Comparison of ENCODE assay signal across 16 cellular contexts in genomic region chr3:80553211-80553610, GRCh38.
DNase-seq lines count a peak whose midpoint lies in the region; ATAC-seq and TF ChIP-seq lines count a peak whose summit lies in the region.
"Had no signal": no experiment of that assay in that cellular context is flagged by ENCODE, and none has a peak within 500 bp of the region (broad histone marks: within the 10 kb centered on the region; RNA-seq: fewer than 3 reads in every experiment).

No MANE protein-coding gene starts in this region.

- H3K27ac ChIP-seq in ACC112 (ENCODE audit: low read depth, low read length), result no peak overlapping the region
- no peak overlapping the region for H3K27ac ChIP-seq in RWPE2 (ENCODE audit: poor library complexity, severe bottlenecking)
- peak overlapping the region; percentile 27 for H3K27ac ChIP-seq in foreskin keratinocyte
- no peak overlapping the region for H3K27ac ChIP-seq in dorsolateral prefrontal cortex
- no peak overlapping the region for H3K27ac ChIP-seq in colonic mucosa
- H3K27ac ChIP-seq: C4-2B, HL-60 had no signal

- TF ChIP-seq CTCF in RWPE2 (IDR thresholded peaks at IDR 0.05; ENCODE audit: poor library complexity, severe bottlenecking), result no peak
- no peak for TF ChIP-seq CTCF in foreskin keratinocyte (conservative IDR thresholded peaks at IDR 0.05)
- no peak for TF ChIP-seq CTCF in dorsolateral prefrontal cortex (IDR thresholded peaks at IDR 0.05 in 54 of 56, conservative IDR thresholded peaks at IDR 0.05 in 2 of 56; ENCODE audit: low read depth in 1 of 56, partially characterized antibody in 56 of 56)
- TF ChIP-seq CTCF in colonic mucosa (IDR thresholded peaks at IDR 0.05), result no peak

- peak; percentile 0 for DNase-seq in DMS53 treated with DMSO at 0.1 percent for 48 hours (lab: John Stamatoyannopoulos, UW; ENCODE audit: unreplicated experiment)
- no peak for DNase-seq in RWPE2 (ENCODE audit: low spot score)
- peak; percentile 67 to 78 for DNase-seq in foreskin keratinocyte
- DNase-seq in dorsolateral prefrontal cortex, result no peak
- DNase-seq in colonic mucosa, result no peak
- DNase-seq: BE2C; CD4-positive, alpha-beta memory T cell; DMS79; GOT3; H9 had no signal

- no peaks in the 10 kb centered on the region for H3K9me3 ChIP-seq in RWPE2 (ENCODE audit: severe bottlenecking)
- H3K9me3 ChIP-seq in colonic mucosa, result no peaks in the 10 kb centered on the region
- H3K9me3 ChIP-seq: BE2C had no signal

- H3K27me3 ChIP-seq in ACC112 (ENCODE audit: insufficient read depth, low read length) (no peaks in the 10 kb centered on the region), RWPE2 (ENCODE audit: insufficient read depth, poor library complexity, severe bottlenecking) (no peaks in the 10 kb centered on the region), foreskin keratinocyte (no peaks in the 10 kb centered on the region), dorsolateral prefrontal cortex (peaks cover 0 to 6% (median 0%) of the 10 kb centered on the region in 45 donors), colonic mucosa (no peaks in the 10 kb centered on the region)
- H3K27me3 ChIP-seq: BE2C had no signal

- H2AFZ ChIP-seq in ACC112 (ENCODE audit: low read length, unreplicated experiment), result peak overlapping the region; percentile 32

- H3K36me3 ChIP-seq in ACC112 (ENCODE audit: insufficient read depth, low read length) (no peaks in the 10 kb centered on the region), RWPE2 (ENCODE audit: low read depth) (no peaks in the 10 kb centered on the region), colonic mucosa (no peaks in the 10 kb centered on the region)
- H3K36me3 ChIP-seq: BE2C had no signal

- peaks cover 3% of the 10 kb centered on the region for H3K4me1 ChIP-seq in ACC112 (ENCODE audit: control insufficient read depth, insufficient read depth, low read length, unreplicated experiment)
- peaks cover 30% of the 10 kb centered on the region for H3K4me1 ChIP-seq in RWPE2 (ENCODE audit: insufficient read depth, poor library complexity, severe bottlenecking)
- peaks cover 34% of the 10 kb centered on the region for H3K4me1 ChIP-seq in foreskin keratinocyte
- H3K4me1 ChIP-seq in colonic mucosa, result no peaks in the 10 kb centered on the region
- H3K4me1 ChIP-seq: BE2C had no signal

- H3K4me3 ChIP-seq in ACC112 (ENCODE audit: low read depth, low read length) (no peak overlapping the region), RWPE2 (ENCODE audit: severe bottlenecking) (no peak overlapping the region), dorsolateral prefrontal cortex (no peak overlapping the region), colonic mucosa (no peak overlapping the region)
- H3K4me3 ChIP-seq: K562 had no signal

- ATAC-seq in RWPE2 (ENCODE audit: low read depth) (peak; percentile 77), foreskin keratinocyte (peak; percentile 89), GM18907 (IDR thresholded peaks at IDR 0.05; ENCODE audit: unreplicated experiment) (no peak), HG03571 (IDR thresholded peaks at IDR 0.05; ENCODE audit: unreplicated experiment) (no peak)
- ATAC-seq: K562 had no signal

- intact Hi-C loops in dorsolateral prefrontal cortex (cut with DNase I), result no loop called here
- intact Hi-C loops in colonic mucosa (cut with DNase I), result no loop called here

- H3K9ac ChIP-seq in colonic mucosa (ENCODE audit: low read depth in 2 of 2, low read length in 2 of 2), result no peak overlapping the region

- no peaks in the 10 kb centered on the region for H3K79me2 ChIP-seq in ACC112 (ENCODE audit: control insufficient read depth, insufficient read depth, low read length, unreplicated experiment)

Comparison
In these comparisons a context has a peak if more than half of its experiments do, and no peak if none do; other contexts are left out.
1. DNase-seq: peak in DMS53 treated with DMSO at 0.1 percent for 48 hours (single experiment) and foreskin keratinocyte (2 of 2); none in RWPE2 (single experiment), dorsolateral prefrontal cortex (0 of 10) and colonic mucosa (single experiment).
2. ATAC-seq: peak in RWPE2 (single experiment) and foreskin keratinocyte (single experiment); none in GM18907 (single experiment) and HG03571 (single experiment).